Comparison of ENCODE assay signal across 7 cellular contexts in the genomic region with DNA sequence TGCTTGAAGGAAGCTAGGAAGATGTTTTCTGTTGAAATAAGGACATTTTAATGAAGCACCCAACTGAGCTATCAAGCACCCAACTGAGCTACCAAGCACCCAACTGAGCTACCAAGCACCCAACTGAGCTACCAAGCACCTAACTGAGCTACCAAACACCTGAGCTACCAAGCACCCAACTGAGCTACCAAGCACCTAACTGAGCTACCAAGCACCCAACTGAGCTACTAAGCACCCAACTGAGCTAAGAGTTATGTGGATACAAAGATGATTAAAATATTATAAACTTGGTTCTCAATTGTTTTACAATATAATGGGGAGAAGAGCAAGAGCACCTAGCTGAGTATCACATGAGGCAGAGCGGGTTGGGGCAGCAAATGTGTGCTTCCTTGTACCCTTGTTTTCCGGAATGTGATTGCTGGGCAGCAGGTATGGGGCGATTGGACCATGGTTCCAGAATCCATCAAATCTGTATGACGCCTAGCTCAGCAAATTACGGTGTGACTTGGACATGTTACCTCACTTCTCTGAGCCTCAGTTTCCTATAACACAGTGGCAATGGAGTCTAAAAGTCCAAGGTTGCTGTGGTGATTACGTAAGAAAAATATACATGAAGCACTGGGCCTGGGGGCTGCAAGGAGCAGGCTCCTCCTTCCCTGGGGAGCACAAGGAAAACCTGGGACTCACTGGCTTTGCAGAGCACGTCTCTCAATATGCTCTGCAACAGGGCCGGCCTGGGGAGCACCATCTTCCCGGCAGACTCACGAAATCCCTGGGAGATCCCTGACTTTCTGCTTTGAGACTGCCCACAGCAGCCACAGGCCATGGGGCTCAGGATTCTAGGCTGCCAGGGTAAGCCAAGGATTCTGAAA. TPM values are rescaled to one million over a fixed set of nuclear protein-coding genes. Genes with fewer than 3 reads are reported as not detected.
DNase-seq lines count a peak whose midpoint lies in the region; ATAC-seq, FAIRE-seq and TF ChIP-seq lines count a peak whose summit lies in the region.

No MANE protein-coding gene starts in this region.

- H3K36me3 Mint-ChIP-seq in HFFc6 (ENCODE audit: low read depth) (no peaks in the 10 kb centered on the region), T-cell (peaks cover 3% of the 10 kb centered on the region)
- H3K36me3 Mint-ChIP-seq in stimulated activated memory B cell treated with anti-CD40 and anti-IgM and Interleukin-4, amounts not matched to agents 10 μg/mL and 1 μg/mL and 100 μg/mL, for 72 hours = peaks cover 85% of the 10 kb centered on the region

- H3K27ac Mint-ChIP-seq in HFFc6 (peak overlapping the region; percentile 99), T-cell (peak overlapping the region; percentile 16 to 90)
- peak overlapping the region; percentile 91 for H3K27ac Mint-ChIP-seq in stimulated activated memory B cell treated with anti-CD40 and anti-IgM and Interleukin-4, amounts not matched to agents 10 μg/mL and 1 μg/mL and 100 μg/mL, for 72 hours

- TF ChIP-seq CTCF in HFFc6 (IDR thresholded peaks at IDR 0.05) (no peak), kidney (IDR thresholded peaks at IDR 0.05; ENCODE audit: borderline replicate concordance, extremely low read depth, insufficient read depth) (no peak)

- H3K4me1 Mint-ChIP-seq in HFFc6 (ENCODE audit: low read depth) = peaks cover 84% of the 10 kb centered on the region
- peaks cover 55 to 69% (median 69%) of the 10 kb centered on the region in 3 donors for H3K4me1 Mint-ChIP-seq in T-cell
- peaks cover 99% of the 10 kb centered on the region for H3K4me1 Mint-ChIP-seq in stimulated activated memory B cell treated with anti-CD40 and anti-IgM and Interleukin-4, amounts not matched to agents 10 μg/mL and 1 μg/mL and 100 μg/mL, for 72 hours

- intact Hi-C loops in kidney (cut with DNase I) = no loop called here

- H3K4me3 Mint-ChIP-seq in HFFc6 (no peak overlapping the region), T-cell (peak overlapping the region in 1 of 3 donors; percentile 62)
- H3K4me3 Mint-ChIP-seq in stimulated activated memory B cell treated with anti-CD40 and anti-IgM and Interleukin-4, amounts not matched to agents 10 μg/mL and 1 μg/mL and 100 μg/mL, for 72 hours = peak overlapping the region; percentile 71

- no peak for ATAC-seq in T-cell (replicated peaks in 1 of 4)
- ATAC-seq in stimulated activated memory B cell treated with anti-CD40 and anti-IgM and Interleukin-4, amounts not matched to agents 10 μg/mL and 1 μg/mL and 100 μg/mL, for 72 hours = no peak

- H3K9ac ChIP-seq in kidney (ENCODE audit: low read length in 2 of 2) = no peak overlapping the region

- DNase-seq in HFFc6 (no peak), T-cell (no peak), kidney (no peak), DMS 273 (lab: John Stamatoyannopoulos, UW; ENCODE audit: unreplicated experiment) (no peak), D341Med (ENCODE audit: low spot score) (no peak), anterior cingulate cortex (lab: John Stamatoyannopoulos, UW) (no peak)

- H3K36me3 ChIP-seq in kidney (ENCODE audit: control insufficient read depth in 1 of 2, insufficient read depth in 2 of 2, low read length in 2 of 2) = no peaks in the 10 kb centered on the region

- peak overlapping the region; percentile 69 to 95 for H3K27ac ChIP-seq in kidney (ENCODE audit: low read depth in 2 of 2, low read length in 2 of 2)

- H3K4me3 ChIP-seq in kidney (ENCODE audit: low read length in 2 of 2) = no peak overlapping the region

- POLR2A ChIA-PET in T-cell (lab: Charles Lee) = interaction anchor here in 1 of 2 donors (0.8 kb wide), 1 partner anchor 642 kb away, joined by 3 read pairs; no protein-coding TSS in a partner anchor

- H3K9me3 Mint-ChIP-seq in HFFc6 = no peaks in the 10 kb centered on the region
- no peaks in the 10 kb centered on the region for H3K9me3 Mint-ChIP-seq in T-cell
- H3K9me3 Mint-ChIP-seq in stimulated activated memory B cell treated with anti-CD40 and anti-IgM and Interleukin-4, amounts not matched to agents 10 μg/mL and 1 μg/mL and 100 μg/mL, for 72 hours = peaks cover 2% of the 10 kb centered on the region

- H3K4me1 ChIP-seq in kidney (ENCODE audit: control insufficient read depth in 1 of 2, insufficient read depth in 1 of 2, low read depth in 1 of 2, low read length in 2 of 2) = peaks cover 75% of the 10 kb centered on the region in 2 donors

- no peaks in the 10 kb centered on the region for H3K9me3 ChIP-seq in kidney (ENCODE audit: control insufficient read depth in 1 of 2, low read length in 2 of 2)

- no peaks in the 10 kb centered on the region for H3K27me3 Mint-ChIP-seq in HFFc6 (ENCODE audit: insufficient read depth)
- no peaks in the 10 kb centered on the region for H3K27me3 Mint-ChIP-seq in T-cell
- H3K27me3 Mint-ChIP-seq in stimulated activated memory B cell treated with anti-CD40 and anti-IgM and Interleukin-4, amounts not matched to agents 10 μg/mL and 1 μg/mL and 100 μg/mL, for 72 hours = no peaks in the 10 kb centered on the region

- CTCF ChIA-PET in T-cell (lab: Charles Lee) = interaction anchor here (0.7 to 2.0 kb wide), 5 partner anchors 7 to 1691 kb away, joined by 3 to 10 read pairs (median 3); no protein-coding TSS in a partner anchor

- FAIRE-seq in kidney (lab: Jason Lieb, UNC) = no peak

RNA-seq across cellular contexts. Expression of a gene that starts 11.3 kb away (rescaled TPM):
- total RNA-seq in HFFc6 (2021; fragmentation: NEBNext Ultra II Directional; extraction: Animal tissue kit (Norgen Biotek cat#: 25700)) = 1 to 10 TPM in 2 of 6 experiments, under 1 TPM in 4; 0.57 to 1.2 (median 0.81) TPM
- total RNA-seq in T-cell = 10 to 100 TPM in 3 of 5 donors, 1 to 10 TPM in 2; 6.6 to 46.7 (median 42.4) TPM
- 19.7 TPM for total RNA-seq in kidney
- polyA plus RNA-seq in kidney (ENCODE audit: insufficient read depth, low read depth, low replicate concordance) = 3.6 TPM

RNA-seq across cellular contexts. Expression of a gene that starts 58.4 kb away (rescaled TPM):
- 100 to 1,000 TPM; 177 to 227 (median 212) TPM for total RNA-seq in HFFc6 (2021; fragmentation: NEBNext Ultra II Directional; extraction: Animal tissue kit (Norgen Biotek cat#: 25700))
- total RNA-seq in T-cell (100 to 1,000 TPM; 115 to 128 (median 119) TPM), kidney (190 TPM)
- 867 TPM for polyA plus RNA-seq in kidney (ENCODE audit: insufficient read depth, low read depth, low replicate concordance)
